Comparison of ENCODE assay signal across 19 cellular contexts in the genomic region with DNA sequence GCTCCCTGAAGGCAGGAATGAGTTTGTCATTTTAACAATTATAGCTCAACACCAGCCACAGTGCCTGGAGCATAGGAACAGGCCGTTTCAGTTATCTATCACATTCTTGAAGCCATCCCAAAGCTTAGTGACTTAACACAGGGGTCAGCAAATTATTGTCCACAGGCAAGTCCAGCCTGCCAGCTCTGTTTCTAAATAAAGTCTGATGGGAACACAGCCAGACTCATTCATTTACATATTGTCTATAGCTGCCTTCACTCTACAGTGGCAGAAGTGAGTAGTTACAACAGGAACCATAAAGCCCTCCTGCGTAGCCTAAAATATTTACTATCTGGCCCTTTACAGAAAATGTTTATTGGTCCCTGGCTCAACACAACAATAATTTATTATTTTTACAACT.
DNase-seq lines count a peak whose midpoint lies in the region; ATAC-seq and TF ChIP-seq lines count a peak whose summit lies in the region.
"Had no signal": no experiment of that assay in that cellular context is flagged by ENCODE, and none has a peak within 500 bp of the region (broad histone marks: within the 10 kb centered on the region; RNA-seq: fewer than 3 reads in every experiment).

No MANE protein-coding gene starts in this region.

- DNase-seq in AG10803 (ENCODE audit: low read depth) (peak; percentile 22), ELF-1 (ENCODE audit: low read depth, low spot score) (peak; percentile 23), RPMI8226 (peak; percentile 74), left ventricle myocardium superior (no peak), T-helper 1 cell (no peak), NCI-H510A treated with DMSO at 0.1 percent for 48 hours (lab: John Stamatoyannopoulos, UW) (no peak), colonic mucosa (no peak)
- DNase-seq: DMS79 treated with DMSO at 0.1 percent for 48 hours, GDM1, NCI-H1417 treated with DMSO at 0.1 percent for 48 hours, NCI-H1930, NCI-H226, NCI-H524 treated with DMSO at 0.1 percent for 48 hours, PC-9, SW 1271 had no signal

- intact Hi-C loops in left ventricle myocardium superior (cut with micrococcal nuclease) (no loop called here), colonic mucosa (cut with DNase I) (no loop called here)

- no peaks in the 10 kb centered on the region for H3K36me3 ChIP-seq in colonic mucosa

- H3K27me3 ChIP-seq in colonic mucosa, result no peaks in the 10 kb centered on the region

- H3K4me1 ChIP-seq in colonic mucosa, result no peaks in the 10 kb centered on the region

- ATAC-seq in left ventricle myocardium superior (peak; percentile 69), GM19035 (IDR thresholded peaks at IDR 0.05; ENCODE audit: unreplicated experiment) (no peak)

- H3K4me3 ChIP-seq in AG10803 (ENCODE audit: low read length) (no peak overlapping the region), colonic mucosa (no peak overlapping the region)
- H3K4me3 ChIP-seq: GM12878, PC-9 had no signal

- H3K9me3 ChIP-seq in colonic mucosa, result no peaks in the 10 kb centered on the region

- no peak overlapping the region for H3K27ac ChIP-seq in colonic mucosa
- H3K27ac ChIP-seq: C4-2B, KMS-11, PC-9 had no signal

- TF ChIP-seq CTCF in AG10803 (conservative IDR thresholded peaks at IDR 0.05; ENCODE audit: low read length), result no peak
- no peak for TF ChIP-seq CTCF in colonic mucosa (IDR thresholded peaks at IDR 0.05)

- no peak overlapping the region for H3K9ac ChIP-seq in colonic mucosa (ENCODE audit: low read depth in 2 of 2, low read length in 2 of 2)
- H3K9ac ChIP-seq: KMS-11 had no signal

Comparison
In these comparisons a context has a peak if more than half of its experiments do, and no peak if none do; other contexts are left out.
1. DNase-seq: peak in AG10803 (single experiment), ELF-1 (single experiment) and RPMI8226 (single experiment); none in left ventricle myocardium superior (single experiment), T-helper 1 cell (0 of 5), NCI-H510A treated with DMSO at 0.1 percent for 48 hours (single experiment) and colonic mucosa (single experiment).